ENCODE assay signal across 19 cellular contexts in the genomic region with DNA sequence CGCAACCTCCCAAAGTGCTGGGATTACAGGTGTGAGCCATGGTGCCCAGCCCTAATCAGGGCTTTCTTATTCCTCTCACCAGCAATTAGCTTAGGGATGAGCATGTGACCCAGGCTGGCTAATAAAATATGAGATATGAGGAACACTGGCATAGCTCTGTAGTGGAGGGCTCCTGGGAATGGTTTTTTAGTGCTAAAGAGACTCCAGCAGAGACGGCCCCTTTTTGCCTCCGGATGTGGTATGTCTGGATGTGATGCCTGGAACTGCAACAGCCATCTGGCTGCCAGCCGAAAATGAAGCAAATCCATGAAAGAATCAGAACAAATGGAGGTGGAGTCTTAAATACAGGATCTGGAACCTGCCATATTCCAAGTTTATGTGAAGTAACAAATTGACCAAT.
DNase-seq lines count a peak whose midpoint lies in the region; ATAC-seq and TF ChIP-seq lines count a peak whose summit lies in the region.
"Had no signal": no experiment of that assay in that cellular context is flagged by ENCODE, and none has a peak within 500 bp of the region (broad histone marks: within the 10 kb centered on the region; RNA-seq: fewer than 3 reads in every experiment).

No MANE protein-coding gene starts in this region.

- TF ChIP-seq CTCF in endodermal cell (conservative IDR thresholded peaks at IDR 0.05), result no peak

- H3K4me3 ChIP-seq in endodermal cell (ENCODE audit: low read length) (no peak overlapping the region), trophoblast cell (ENCODE audit: low read depth, low read length) (no peak overlapping the region), Karpas-422 (ENCODE audit: low read length) (no peak overlapping the region)
- H3K4me3 ChIP-seq: ascending aorta, heart right ventricle, psoas muscle, testis had no signal

- peak overlapping the region; percentile 50 for H2BK12ac ChIP-seq in trophoblast cell (ENCODE audit: low read length)

- H3K36me3 ChIP-seq in endodermal cell (ENCODE audit: control insufficient read depth, insufficient read depth, low read length), result no peaks in the 10 kb centered on the region
- H3K36me3 ChIP-seq in trophoblast cell (ENCODE audit: control insufficient read depth in 1 of 2, insufficient read depth in 2 of 2, low read length in 2 of 2), result no peaks in the 10 kb centered on the region
- H3K36me3 ChIP-seq in Karpas-422 (ENCODE audit: insufficient read depth, low read length), result no peaks in the 10 kb centered on the region
- H3K36me3 ChIP-seq: ascending aorta, heart right ventricle had no signal

- no peak overlapping the region for H2AK5ac ChIP-seq in trophoblast cell (ENCODE audit: low read length)

- no peak overlapping the region for H3K27ac Mint-ChIP-seq in endodermal cell
- no peak overlapping the region for H3K27ac Mint-ChIP-seq in activated CD4-positive, alpha-beta T cell treated with anti-CD3 and anti-CD28 coated beads, Interleukin-2, amount 10 ng/mL, durations not matched to agents 7 days and 5 days
- H3K27ac Mint-ChIP-seq: activated CD4-positive, alpha-beta memory T cell treated with anti-CD3 and anti-CD28 coated beads, Interleukin-2, amount 10 ng/mL, durations not matched to agents 7 days and 5 days; activated T-helper 17 cell treated with anti-CD3 and anti-CD28 coated beads, Interleukin-2, amount 50 U/mL, for 72 hours; CD4-positive, CD25-positive, alpha-beta regulatory T cell; naive B cell had no signal

- H3K27ac ChIP-seq in endodermal cell (ENCODE audit: low read depth, low read length) (no peak overlapping the region), trophoblast cell (ENCODE audit: low read depth, low read length) (no peak overlapping the region), Karpas-422 (ENCODE audit: low read length) (no peak overlapping the region)
- H3K27ac ChIP-seq: ascending aorta, heart right ventricle, KMS-11, psoas muscle, testis had no signal

- no peak overlapping the region for H3K23ac ChIP-seq in trophoblast cell (ENCODE audit: low read length)

- H3K18ac ChIP-seq in trophoblast cell (ENCODE audit: low read length), result no peak overlapping the region

- no peak overlapping the region for H4K91ac ChIP-seq in trophoblast cell (ENCODE audit: low read depth, low read length)

- H2BK5ac ChIP-seq in trophoblast cell (ENCODE audit: low read depth, low read length, poor library complexity), result no peak overlapping the region

- POLR2A ChIA-PET in activated CD4-positive, alpha-beta T cell treated with anti-CD3 and anti-CD28 coated beads, Interleukin-2, amount 10 ng/mL, durations not matched to agents 7 days and 5 days (lab: Charles Lee), result no interaction called here

- H3K27me3 ChIP-seq in endodermal cell (ENCODE audit: control insufficient read depth, insufficient read depth, low read length, poor library complexity, severe bottlenecking) (no peaks in the 10 kb centered on the region), trophoblast cell (ENCODE audit: insufficient read depth, low read length) (no peaks in the 10 kb centered on the region), Karpas-422 (ENCODE audit: low read length) (no peaks in the 10 kb centered on the region)
- H3K27me3 ChIP-seq: ascending aorta, heart right ventricle, testis had no signal

- no peaks in the 10 kb centered on the region for H3K4me1 ChIP-seq in endodermal cell (ENCODE audit: control insufficient read depth, insufficient read depth, low read length)
- peaks cover 2 to 7% of the 10 kb centered on the region in 2 experiments for H3K4me1 ChIP-seq in trophoblast cell (ENCODE audit: control insufficient read depth in 1 of 2, insufficient read depth in 2 of 2, low read length in 2 of 2)
- H3K4me1 ChIP-seq in Karpas-422 (ENCODE audit: low read length), result no peaks in the 10 kb centered on the region
- H3K4me1 ChIP-seq: psoas muscle, testis had no signal

- H3K4me1 Mint-ChIP-seq in endodermal cell, result peaks cover 3% of the 10 kb centered on the region
- peaks cover 5% of the 10 kb centered on the region for H3K4me1 Mint-ChIP-seq in activated CD4-positive, alpha-beta T cell treated with anti-CD3 and anti-CD28 coated beads, Interleukin-2, amount 10 ng/mL, durations not matched to agents 7 days and 5 days
- H3K4me1 Mint-ChIP-seq: activated T-helper 17 cell treated with anti-CD3 and anti-CD28 coated beads, Interleukin-2, amount 50 U/mL, for 72 hours; naive B cell had no signal

- intact Hi-C loops in Right ventricle myocardium superior (cut with DNase I), result no loop called here

- no peak overlapping the region for H2AFZ ChIP-seq in trophoblast cell (ENCODE audit: insufficient read depth, low read length, poor library complexity)
- H2AFZ ChIP-seq in Karpas-422 (ENCODE audit: low read length), result no peak overlapping the region

- H3K9me2 ChIP-seq in Karpas-422 (replicated peaks; ENCODE audit: insufficient read depth, low read length), result no peaks in the 10 kb centered on the region

- H3K27me3 Mint-ChIP-seq in endodermal cell (ENCODE audit: insufficient read depth), result no peaks in the 10 kb centered on the region
- peaks cover 2% of the 10 kb centered on the region for H3K27me3 Mint-ChIP-seq in activated CD4-positive, alpha-beta T cell treated with anti-CD3 and anti-CD28 coated beads, Interleukin-2, amount 10 ng/mL, durations not matched to agents 7 days and 5 days
- H3K27me3 Mint-ChIP-seq: activated CD4-positive, alpha-beta memory T cell treated with anti-CD3 and anti-CD28 coated beads, Interleukin-2, amount 10 ng/mL, durations not matched to agents 7 days and 5 days; CD4-positive, CD25-positive, alpha-beta regulatory T cell had no signal

- H3K4me3 Mint-ChIP-seq in endodermal cell, result no peak overlapping the region
- no peak overlapping the region for H3K4me3 Mint-ChIP-seq in activated CD4-positive, alpha-beta T cell treated with anti-CD3 and anti-CD28 coated beads, Interleukin-2, amount 10 ng/mL, durations not matched to agents 7 days and 5 days
- H3K4me3 Mint-ChIP-seq: activated CD4-positive, alpha-beta memory T cell treated with anti-CD3 and anti-CD28 coated beads, Interleukin-2, amount 10 ng/mL, durations not matched to agents 7 days and 5 days; activated T-helper 17 cell treated with anti-CD3 and anti-CD28 coated beads, Interleukin-2, amount 50 U/mL, for 72 hours; CD4-positive, CD25-positive, alpha-beta regulatory T cell; naive B cell had no signal

- no peaks in the 10 kb centered on the region for H3K9me3 Mint-ChIP-seq in endodermal cell
- no peaks in the 10 kb centered on the region for H3K9me3 Mint-ChIP-seq in activated CD4-positive, alpha-beta T cell treated with anti-CD3 and anti-CD28 coated beads, Interleukin-2, amount 10 ng/mL, durations not matched to agents 7 days and 5 days
- H3K9me3 Mint-ChIP-seq: activated CD4-positive, alpha-beta memory T cell treated with anti-CD3 and anti-CD28 coated beads, Interleukin-2, amount 10 ng/mL, durations not matched to agents 7 days and 5 days; activated T-helper 17 cell treated with anti-CD3 and anti-CD28 coated beads, Interleukin-2, amount 50 U/mL, for 72 hours; CD4-positive, CD25-positive, alpha-beta regulatory T cell had no signal

- H4K8ac ChIP-seq in trophoblast cell (ENCODE audit: low read depth, low read length), result peak overlapping the region; percentile 11

- peaks cover 2% of the 10 kb centered on the region for H3K79me1 ChIP-seq in trophoblast cell (ENCODE audit: low read length)

- no peak overlapping the region for H3K9ac ChIP-seq in endodermal cell (ENCODE audit: extremely low read depth, low read length, poor library complexity, severe bottlenecking)
- H3K9ac ChIP-seq in trophoblast cell (ENCODE audit: low read length), result no peak overlapping the region
- H3K9ac ChIP-seq in Karpas-422 (ENCODE audit: low read length), result no peak overlapping the region
- H3K9ac ChIP-seq: KMS-11 had no signal

- H3K4me2 ChIP-seq in trophoblast cell (ENCODE audit: low read length), result no peak overlapping the region
- no peak overlapping the region for H3K4me2 ChIP-seq in Karpas-422 (ENCODE audit: low read depth, low read length, poor library complexity, severe bottlenecking)
- H3K4me2 ChIP-seq: KMS-11 had no signal

- peak; percentile 82 for DNase-seq in EH (ENCODE audit: low read depth)
- DNase-seq in RPMI7951 (ENCODE audit: low read depth), result peak; percentile 91
- DNase-seq in endodermal cell, result peak; percentile 49
- DNase-seq in trophoblast cell, result no peak
- DNase-seq in Karpas-422, result no peak
- no peak for DNase-seq in NCI-H1417 (lab: John Stamatoyannopoulos, UW)
- no peak for DNase-seq in Right ventricle myocardium superior
- no peak for DNase-seq in activated CD4-positive, alpha-beta T cell treated with anti-CD3 and anti-CD28 coated beads, Interleukin-2, amount 10 ng/mL, durations not matched to agents 7 days and 5 days
- DNase-seq: activated CD4-positive, alpha-beta memory T cell treated with anti-CD3 and anti-CD28 coated beads, Interleukin-2, amount 10 ng/mL, durations not matched to agents 7 days and 5 days; CD4-positive, CD25-positive, alpha-beta regulatory T cell; naive B cell; NCI-H187; NCI-H526 treated with DMSO at 0.1 percent for 48 hours; psoas muscle; testis had no signal

- CTCF ChIA-PET in activated CD4-positive, alpha-beta T cell treated with anti-CD3 and anti-CD28 coated beads, Interleukin-2, amount 10 ng/mL, durations not matched to agents 7 days and 5 days (lab: Charles Lee), result no interaction called here

- no peaks in the 10 kb centered on the region for H4K20me1 ChIP-seq in Karpas-422 (ENCODE audit: insufficient read depth, low read depth, low read length)

- no peaks in the 10 kb centered on the region for H3K36me3 Mint-ChIP-seq in endodermal cell (ENCODE audit: low read depth)
- no peaks in the 10 kb centered on the region for H3K36me3 Mint-ChIP-seq in activated CD4-positive, alpha-beta T cell treated with anti-CD3 and anti-CD28 coated beads, Interleukin-2, amount 10 ng/mL, durations not matched to agents 7 days and 5 days (ENCODE audit: low read depth)
- H3K36me3 Mint-ChIP-seq: CD4-positive, CD25-positive, alpha-beta regulatory T cell; naive B cell had no signal

- no peak overlapping the region for H4K12ac ChIP-seq in trophoblast cell (ENCODE audit: low read depth, low read length)

- ATAC-seq in Right ventricle myocardium superior (ENCODE audit: poor library complexity), result no peak
- ATAC-seq: activated T-helper 17 cell treated with anti-CD3 and anti-CD28 coated beads, Interleukin-2, amount 50 U/mL, for 72 hours; heart right ventricle; psoas muscle had no signal

- no peak overlapping the region for H3K4ac ChIP-seq in trophoblast cell (ENCODE audit: low read depth, low read length)

- H3K9me3 ChIP-seq in endodermal cell (ENCODE audit: control insufficient read depth, low read length), result no peaks in the 10 kb centered on the region
- H3K9me3 ChIP-seq in trophoblast cell (ENCODE audit: insufficient read depth, low read depth, low read length), result no peaks in the 10 kb centered on the region
- H3K9me3 ChIP-seq in Karpas-422 (ENCODE audit: low read length), result no peaks in the 10 kb centered on the region
- H3K9me3 ChIP-seq: ascending aorta, heart right ventricle, psoas muscle, testis had no signal

- H3K79me2 ChIP-seq in trophoblast cell (ENCODE audit: control insufficient read depth, insufficient read depth, low read length, poor library complexity) (no peaks in the 10 kb centered on the region), Karpas-422 (ENCODE audit: low read length) (no peaks in the 10 kb centered on the region)

- no peak overlapping the region for H2BK120ac ChIP-seq in trophoblast cell (ENCODE audit: insufficient read depth, low read length, poor library complexity)

- 83 to 84% methylated on average over 3 to 4 of the region's 4 CpGs for WGBS in endodermal cell (ENCODE audit: insufficient coverage in 1 of 2, insufficient read length in 1 of 2), 2 experiments
- WGBS in trophoblast cell (ENCODE audit: extremely low coverage, insufficient coverage, insufficient read length), result no CpG with 5 or more reads among the region's 4 CpGs

- no peak overlapping the region for H3K14ac ChIP-seq in trophoblast cell (ENCODE audit: low read length)

Comparison
In these comparisons a context has a peak if more than half of its experiments do, and no peak if none do; other contexts are left out.
1. DNase-seq: peak in EH (single experiment), RPMI7951 (single experiment) and endodermal cell (single experiment); none in trophoblast cell (0 of 2), Karpas-422 (single experiment), NCI-H1417 (0 of 3), Right ventricle myocardium superior (single experiment) and activated CD4-positive, alpha-beta T cell treated with anti-CD3 and anti-CD28 coated beads, Interleukin-2, amount 10 ng/mL, durations not matched to agents 7 days and 5 days (single experiment).